ENCODE assay signal across 27 cellular contexts in genomic region chr2:239716009-239716408, GRCh38.
"Had no signal": no experiment of that assay in that cellular context is flagged by ENCODE, and none has a peak within 500 bp of the region (broad histone marks: within the 10 kb centered on the region; RNA-seq: fewer than 3 reads in every experiment).

No MANE protein-coding gene starts in this region.

- H3K36me3 Mint-ChIP-seq: activated naive CD4-positive, alpha-beta T cell treated with anti-CD3 and anti-CD28 coated beads, Interleukin-2, amount 10 ng/mL, durations not matched to agents 7 days and 5 days; natural killer cell had no signal

- H3K4me3 Mint-ChIP-seq: activated CD4-positive, alpha-beta T cell treated with anti-CD3 and anti-CD28 coated beads for 36 hours; activated naive CD4-positive, alpha-beta T cell treated with anti-CD3 and anti-CD28 coated beads, Interleukin-2, amount 10 ng/mL, durations not matched to agents 7 days and 5 days; activated naive CD8-positive, alpha-beta T cell treated with anti-CD3 and anti-CD28 coated beads, Interleukin-2, amount 10 ng/mL, durations not matched to agents 7 days and 5 days; activated T-helper 1 cell treated with anti-CD3 and anti-CD28 coated beads, Interleukin-12 subunit alpha, Interleukin-12 subunit beta, Interleukin-2, Interleukin-4 antibody, amounts not matched to agents 30 ng/mL and 10 ng/mL and 1 ng/mL, durations not matched to agents 14 hours and 24 hours and 36 hours; central memory CD8-positive, alpha-beta T cell; natural killer cell; T-helper 2 cell treated with Interferon-gamma antibody and Interleukin-4, amounts not matched to agents 5 μg/mL and 100 μg/mL, for 36 hours had no signal

- H3K4me1 Mint-ChIP-seq: activated CD4-positive, alpha-beta T cell treated with anti-CD3 and anti-CD28 coated beads for 36 hours; activated naive CD4-positive, alpha-beta T cell treated with anti-CD3 and anti-CD28 coated beads, Interleukin-2, amount 10 ng/mL, durations not matched to agents 7 days and 5 days; activated naive CD8-positive, alpha-beta T cell treated with anti-CD3 and anti-CD28 coated beads, Interleukin-2, amount 10 ng/mL, durations not matched to agents 7 days and 5 days; central memory CD8-positive, alpha-beta T cell had no signal

- H3K27me3 ChIP-seq: ovary, testis, transverse colon, uterus had no signal

- H3K27ac ChIP-seq: left ventricle myocardium inferior, ovary, prostate gland, testis, transverse colon, uterus had no signal

- H3K36me3 ChIP-seq: left ventricle myocardium inferior, ovary, prostate gland, transverse colon, uterus had no signal

- H3K4me1 ChIP-seq: left ventricle myocardium inferior, prostate gland, testis, transverse colon had no signal

- ATAC-seq: activated CD4-positive, alpha-beta T cell treated with anti-CD3 and anti-CD28 coated beads for 36 hours had no signal

- DNase-seq: activated CD4-positive, alpha-beta T cell treated with anti-CD3 and anti-CD28 coated beads for 36 hours; activated CD4-positive, CD25-positive, alpha-beta regulatory T cell; activated CD8-positive, alpha-beta memory T cell treated with anti-CD3 and anti-CD28 coated beads, Interleukin-2, amount 50 U/mL, for 4 hours; activated gamma-delta T cell; activated naive CD4-positive, alpha-beta T cell treated with anti-CD3 and anti-CD28 coated beads, Interleukin-2, amount 10 ng/mL, durations not matched to agents 7 days and 5 days; activated naive CD8-positive, alpha-beta T cell treated with anti-CD3 and anti-CD28 coated beads, Interleukin-2, amount 10 ng/mL, durations not matched to agents 7 days and 5 days; activated T-cell treated with anti-CD3 and anti-CD28 coated beads, Interleukin-2, amount 50 U/mL, for 1 hour; effector memory CD4-positive, alpha-beta T cell; left ventricle myocardium inferior; mesendoderm; stimulated activated CD4-positive, alpha-beta T cell treated with anti-CD3 and anti-CD28 coated beads, Interleukin-15, amount 100 ng/mL, for 24 hours; stimulated activated naive CD4-positive, alpha-beta T cell treated with Interleukin-2 at 50 U/mL for 16 hours; T-helper 1 cell; testis; transverse colon had no signal

- H3K27ac Mint-ChIP-seq: activated CD4-positive, alpha-beta T cell treated with anti-CD3 and anti-CD28 coated beads for 36 hours; activated naive CD4-positive, alpha-beta T cell treated with anti-CD3 and anti-CD28 coated beads, Interleukin-2, amount 10 ng/mL, durations not matched to agents 7 days and 5 days; activated naive CD8-positive, alpha-beta T cell treated with anti-CD3 and anti-CD28 coated beads, Interleukin-2, amount 10 ng/mL, durations not matched to agents 7 days and 5 days; activated T-helper 1 cell treated with anti-CD3 and anti-CD28 coated beads, Interleukin-12 subunit alpha, Interleukin-12 subunit beta, Interleukin-2, Interleukin-4 antibody, amounts not matched to agents 30 ng/mL and 10 ng/mL and 1 ng/mL, durations not matched to agents 14 hours and 24 hours and 36 hours; natural killer cell; T-helper 2 cell treated with Interferon-gamma antibody and Interleukin-4, amounts not matched to agents 5 μg/mL and 100 μg/mL, for 36 hours had no signal

- H3K9me3 Mint-ChIP-seq: central memory CD8-positive, alpha-beta T cell had no signal

- FAIRE-seq: astrocyte, colon, frontal cortex, islet of Langerhans had no signal

- H3K4me3 ChIP-seq: left ventricle myocardium inferior, lung, ovary, prostate gland, testis, transverse colon, uterus had no signal

- H3K9me3 ChIP-seq: ovary, prostate gland, testis, uterus had no signal
